ENCODE assay signal across 9 cellular contexts in genomic region chr2:9914384-9915065, GRCh38. TPM values are rescaled to one million over a fixed set of nuclear protein-coding genes. Genes with fewer than 3 reads are reported as not detected.
A peak's percentile ranks its signal among the peaks of the same experiment; 100 is the strongest.
DNase-seq lines count a peak whose midpoint lies in the region; ATAC-seq and TF ChIP-seq lines count a peak whose summit lies in the region.
"Had no signal": no experiment of that assay in that cellular context is flagged by ENCODE, and none has a peak within 500 bp of the region (broad histone marks: within the 10 kb centered on the region; RNA-seq: fewer than 3 reads in every experiment).

No MANE protein-coding gene starts in this region.

- H3K36me3 ChIP-seq in psoas muscle (ENCODE audit: insufficient read depth in 1 of 2, low read depth in 1 of 2) = peaks cover 5 to 40% of the 10 kb centered on the region in 2 donors
- H3K36me3 ChIP-seq in CD4-positive, alpha-beta memory T cell (ENCODE audit: insufficient read depth, low read length) = peaks cover 20% of the 10 kb centered on the region

- H3K27me3 Mint-ChIP-seq in activated T-cell treated with anti-CD3 and anti-CD28 coated beads, Interleukin-2, amount 50 U/mL, for 24 hours = no peaks in the 10 kb centered on the region
- no peaks in the 10 kb centered on the region for H3K27me3 Mint-ChIP-seq in CD4-positive, alpha-beta memory T cell
- H3K27me3 Mint-ChIP-seq: memory B cell had no signal

- H3K9me3 ChIP-seq in psoas muscle = no peaks in the 10 kb centered on the region
- no peaks in the 10 kb centered on the region for H3K9me3 ChIP-seq in CD4-positive, alpha-beta memory T cell (ENCODE audit: control insufficient read depth in 1 of 2, low read length in 2 of 2)

- DNase-seq in GM03348 (ENCODE audit: low spot score) (peak; percentile 55), psoas muscle (peak in 1 of 2 donors; percentile 33), DMS114 treated with DMSO at 0.1 percent for 48 hours (lab: John Stamatoyannopoulos, UW; ENCODE audit: unreplicated experiment) (no peak), ureter (ENCODE audit: low spot score) (no peak)
- DNase-seq in activated T-cell treated with anti-CD3 and anti-CD28 coated beads, Interleukin-2, amount 50 U/mL, for 24 hours = peak; percentile 52
- no peak for DNase-seq in CD4-positive, alpha-beta memory T cell

- peaks cover 72% of the 10 kb centered on the region for H3K36me3 Mint-ChIP-seq in activated T-cell treated with anti-CD3 and anti-CD28 coated beads, Interleukin-2, amount 50 U/mL, for 24 hours (ENCODE audit: low read depth)
- H3K36me3 Mint-ChIP-seq in CD4-positive, alpha-beta memory T cell = peaks cover 35 to 67% of the 10 kb centered on the region in 2 donors

- H3K27ac Mint-ChIP-seq in activated T-cell treated with anti-CD3 and anti-CD28 coated beads, Interleukin-2, amount 50 U/mL, for 24 hours = peak overlapping the region; percentile 45
- no peak overlapping the region for H3K27ac Mint-ChIP-seq in CD4-positive, alpha-beta memory T cell
- H3K27ac Mint-ChIP-seq: memory B cell had no signal

- peaks cover 13% of the 10 kb centered on the region for H3K4me1 Mint-ChIP-seq in activated T-cell treated with anti-CD3 and anti-CD28 coated beads, Interleukin-2, amount 50 U/mL, for 24 hours (ENCODE audit: low read depth)
- no peaks in the 10 kb centered on the region for H3K4me1 Mint-ChIP-seq in CD4-positive, alpha-beta memory T cell
- H3K4me1 Mint-ChIP-seq: memory B cell had no signal

- no peaks in the 10 kb centered on the region for H3K9me3 Mint-ChIP-seq in activated T-cell treated with anti-CD3 and anti-CD28 coated beads, Interleukin-2, amount 50 U/mL, for 24 hours
- no peaks in the 10 kb centered on the region for H3K9me3 Mint-ChIP-seq in CD4-positive, alpha-beta memory T cell
- H3K9me3 Mint-ChIP-seq: memory B cell had no signal

- no peak for TF ChIP-seq CTCF in psoas muscle (IDR thresholded peaks at IDR 0.05)

- H3K27ac ChIP-seq in psoas muscle = no peak overlapping the region
- no peak overlapping the region for H3K27ac ChIP-seq in CD4-positive, alpha-beta memory T cell (ENCODE audit: low read depth, low read length)

- no peaks in the 10 kb centered on the region for H3K4me1 ChIP-seq in psoas muscle
- H3K4me1 ChIP-seq in CD4-positive, alpha-beta memory T cell (ENCODE audit: insufficient read depth, low read length) = no peaks in the 10 kb centered on the region

- 80 to 88% (median 83%) methylated on average over 9 of the region's 9 CpGs for WGBS in psoas muscle, 3 donors

- no peak overlapping the region for H3K4me3 ChIP-seq in psoas muscle
- no peak overlapping the region for H3K4me3 ChIP-seq in CD4-positive, alpha-beta memory T cell (ENCODE audit: low read length in 2 of 2)

- CTCF ChIA-PET in CD4-positive, alpha-beta memory T cell (lab: Charles Lee; ENCODE audit: partially characterized antibody) = no interaction called here

- no peak overlapping the region for H3K4me3 Mint-ChIP-seq in activated T-cell treated with anti-CD3 and anti-CD28 coated beads, Interleukin-2, amount 50 U/mL, for 24 hours
- H3K4me3 Mint-ChIP-seq in CD4-positive, alpha-beta memory T cell = no peak overlapping the region
- H3K4me3 Mint-ChIP-seq: memory B cell had no signal

- POLR2A ChIA-PET in CD4-positive, alpha-beta memory T cell (lab: Charles Lee; ENCODE audit: partially characterized antibody) = no interaction called here

- ATAC-seq in GM21360 (IDR thresholded peaks at IDR 0.05; ENCODE audit: unreplicated experiment) (peak; percentile 98), HG03521 (IDR thresholded peaks at IDR 0.05; ENCODE audit: unreplicated experiment) (peak; percentile 99), psoas muscle (peak; percentile 82 to 94 (median 88))

- no peaks in the 10 kb centered on the region for H3K27me3 ChIP-seq in psoas muscle (ENCODE audit: insufficient read depth in 3 of 3, low read length in 2 of 3)
- no peaks in the 10 kb centered on the region for H3K27me3 ChIP-seq in CD4-positive, alpha-beta memory T cell (ENCODE audit: insufficient read depth, low read length)

- intact Hi-C loops in psoas muscle (cut with DNase I) = no loop called here
- intact Hi-C loops in CD4-positive, alpha-beta memory T cell (cut with micrococcal nuclease) = no loop called here

RNA-seq across cellular contexts. Expression of gene GRHL1, which starts 37.0 kb away (rescaled TPM):
- total RNA-seq in psoas muscle (1 to 10 TPM in 2 of 4 donors, under 1 TPM in 2; 0.53 to 1.2 (median 1.1) TPM), ureter (61.6 TPM)
- under 1 TPM; 0.38 to 0.63 (median 0.52) TPM for polyA plus RNA-seq in psoas muscle
- total RNA-seq in CD4-positive, alpha-beta memory T cell = under 1 TPM; 0.33 to 0.49 TPM
- polyA plus RNA-seq in CD4-positive, alpha-beta memory T cell = under 1 TPM; 0.14 to 0.33 TPM

Comparison
In these comparisons a context has a peak if more than half of its experiments do, and no peak if none do; other contexts are left out.
1. DNase-seq: peak in GM03348 (single experiment) and activated T-cell treated with anti-CD3 and anti-CD28 coated beads, Interleukin-2, amount 50 U/mL, for 24 hours (single experiment); none in DMS114 treated with DMSO at 0.1 percent for 48 hours (single experiment), ureter (single experiment) and CD4-positive, alpha-beta memory T cell (0 of 5).
2. RNA of gene GRHL1, which starts 37.0 kb away (total RNA-seq): 61.6 TPM in ureter (single experiment); 0.53 to 1.2 TPM in psoas muscle and 0.33 to 0.49 TPM in CD4-positive, alpha-beta memory T cell; every median in the first group is over 10 times any median in the second.
3. Peak in every context shown above with its lines, with median percentiles within 50 percentile points of each other: ATAC-seq.